ENCODE assay signal across 19 cellular contexts in genomic region chrX:65744965-65745364, GRCh38.
DNase-seq lines count a peak whose midpoint lies in the region; ATAC-seq and TF ChIP-seq lines count a peak whose summit lies in the region.
"Had no signal": no experiment of that assay in that cellular context is flagged by ENCODE, and none has a peak within 500 bp of the region (broad histone marks: within the 10 kb centered on the region; RNA-seq: fewer than 3 reads in every experiment).

No MANE protein-coding gene starts in this region.

- TF ChIP-seq CTCF in RWPE2 (IDR thresholded peaks at IDR 0.05; ENCODE audit: poor library complexity, severe bottlenecking), result no peak
- no peak for TF ChIP-seq CTCF in natural killer cell (IDR thresholded peaks at IDR 0.05)
- no peak for TF ChIP-seq CTCF in osteoblast (IDR thresholded peaks at IDR 0.05; ENCODE audit: extremely low read depth, low read depth, low read length)

- peaks cover 20% of the 10 kb centered on the region for H3K36me3 Mint-ChIP-seq in natural killer cell

- H4K20me1 ChIP-seq in osteoblast (ENCODE audit: insufficient read depth, low read length), result no peaks in the 10 kb centered on the region

- no peaks in the 10 kb centered on the region for H3K27me3 ChIP-seq in RWPE2 (ENCODE audit: insufficient read depth, poor library complexity, severe bottlenecking)
- no peaks in the 10 kb centered on the region for H3K27me3 ChIP-seq in osteoblast (ENCODE audit: insufficient read depth, low read length)
- H3K27me3 ChIP-seq: body of pancreas, gastrocnemius medialis, Peyer's patch, tibial nerve had no signal

- intact Hi-C loops in natural killer cell (cut with micrococcal nuclease), result no loop called here

- H3K4me3 ChIP-seq in RWPE2 (ENCODE audit: severe bottlenecking) (no peak overlapping the region), osteoblast (ENCODE audit: insufficient read depth, low read length) (no peak overlapping the region)
- H3K4me3 ChIP-seq: body of pancreas, gastrocnemius medialis, Peyer's patch, tibial nerve had no signal

- no peak overlapping the region for H3K4me2 ChIP-seq in osteoblast (ENCODE audit: insufficient read depth, low read length)
- H3K4me2 ChIP-seq: KMS-11 had no signal

- H3K79me2 ChIP-seq in osteoblast (ENCODE audit: insufficient read depth, low read length), result no peaks in the 10 kb centered on the region

- peaks cover 14% of the 10 kb centered on the region for H3K4me1 ChIP-seq in RWPE2 (ENCODE audit: insufficient read depth, poor library complexity, severe bottlenecking)
- H3K4me1 ChIP-seq in osteoblast (ENCODE audit: insufficient read depth, low read length), result no peaks in the 10 kb centered on the region
- H3K4me1 ChIP-seq: body of pancreas, gastrocnemius medialis, Peyer's patch had no signal

- H3K4me1 Mint-ChIP-seq in natural killer cell, result peaks cover 52 to 61% of the 10 kb centered on the region in 2 donors

- peak overlapping the region; percentile 21 to 84 for H3K27ac Mint-ChIP-seq in natural killer cell

- H3K27me3 Mint-ChIP-seq in natural killer cell (ENCODE audit: low read depth in 2 of 2), result no peaks in the 10 kb centered on the region
- H3K27me3 Mint-ChIP-seq: B cell had no signal

- ATAC-seq in HG02610 (IDR thresholded peaks at IDR 0.05; ENCODE audit: unreplicated experiment), result peak; percentile 32
- ATAC-seq in RWPE2 (ENCODE audit: low read depth), result peak; percentile 61
- no peak for ATAC-seq in natural killer cell
- ATAC-seq: body of pancreas, gastrocnemius medialis had no signal

- no peaks in the 10 kb centered on the region for H3K9me3 Mint-ChIP-seq in natural killer cell

- DNase-seq in RWPE2 (ENCODE audit: low spot score) (no peak), epithelial cell of prostate (ENCODE audit: low read depth, low spot score) (peak; percentile 12), natural killer cell (no peak), cerebellar nuclear complex (lab: John Stamatoyannopoulos, UW) (no peak), osteoblast (ENCODE audit: insufficient read length, low spot score, missing footprints) (no peak), hippocampal formation (lab: John Stamatoyannopoulos, UW) (no peak)
- DNase-seq: activated CD4-positive, alpha-beta T cell treated with anti-CD3 and anti-CD28 coated beads, Interleukin-2, amount 50 U/mL, for 48 hours; activated naive CD4-positive, alpha-beta T cell treated with anti-CD3 and anti-CD28 coated beads, Interleukin-2, amount 50 U/mL, for 16 hours; body of pancreas; effector CD4-positive, alpha-beta T cell; gastrocnemius medialis; GDM1; NCI-H2171; Peyer's patch; small intestine had no signal

- H3K9me3 ChIP-seq in RWPE2 (ENCODE audit: severe bottlenecking) (no peaks in the 10 kb centered on the region), osteoblast (ENCODE audit: low read depth, low read length) (no peaks in the 10 kb centered on the region)
- H3K9me3 ChIP-seq: body of pancreas, gastrocnemius medialis, Peyer's patch, tibial nerve had no signal

- no peak overlapping the region for H3K4me3 Mint-ChIP-seq in natural killer cell
- H3K4me3 Mint-ChIP-seq: B cell had no signal

- H3K27ac ChIP-seq in RWPE2 (ENCODE audit: poor library complexity, severe bottlenecking), result peak overlapping the region; percentile 55
- H3K27ac ChIP-seq in epithelial cell of prostate, result peak overlapping the region; percentile 45
- H3K27ac ChIP-seq in osteoblast (ENCODE audit: low read depth, low read length), result no peak overlapping the region
- H3K27ac ChIP-seq: body of pancreas, gastrocnemius medialis, KMS-11, Peyer's patch, tibial nerve had no signal

- H3K36me3 ChIP-seq in RWPE2 (ENCODE audit: low read depth) (peaks cover 8% of the 10 kb centered on the region; the same call in 1 of the 2 replicates), osteoblast (ENCODE audit: insufficient read depth, low read length) (peaks cover 10% of the 10 kb centered on the region)

- no peak overlapping the region for H2AFZ ChIP-seq in osteoblast (ENCODE audit: low read length)

Comparison
In these comparisons a context has a peak if more than half of its experiments do, and no peak if none do; other contexts are left out.
1. ATAC-seq: peak in HG02610 (single experiment) and RWPE2 (single experiment); none in natural killer cell (0 of 3).